ENCODE assay signal across 19 cellular contexts in the genomic region with DNA sequence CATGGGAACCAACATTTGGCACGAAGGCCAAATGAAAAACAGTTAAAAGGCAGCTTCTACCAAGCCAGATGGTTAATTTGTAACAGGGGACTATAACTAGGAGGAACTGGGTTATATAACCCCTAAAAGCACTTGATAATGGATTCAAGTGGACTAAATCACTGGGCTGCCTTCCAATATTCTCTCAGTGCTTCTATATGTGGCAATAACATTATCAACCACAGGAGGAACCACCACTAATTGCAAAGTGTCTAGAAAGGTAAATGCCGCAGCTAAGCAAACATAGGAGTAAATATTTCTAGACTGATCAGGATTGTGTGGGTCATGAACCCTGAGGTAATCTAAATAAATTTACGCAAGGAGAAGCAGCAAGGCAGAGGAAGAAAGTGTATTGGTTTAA.
DNase-seq lines count a peak whose midpoint lies in the region; ATAC-seq, FAIRE-seq and TF ChIP-seq lines count a peak whose summit lies in the region.
"Had no signal": no experiment of that assay in that cellular context is flagged by ENCODE, and none has a peak within 500 bp of the region (broad histone marks: within the 10 kb centered on the region; RNA-seq: fewer than 3 reads in every experiment).

No MANE protein-coding gene starts in this region.

- H3K4me3 Mint-ChIP-seq in WTC11, result no peak overlapping the region
- H3K4me3 Mint-ChIP-seq: neural crest cell had no signal

- no peaks in the 10 kb centered on the region for H3K27me3 ChIP-seq in left lung
- H3K27me3 ChIP-seq in sigmoid colon, result no peaks in the 10 kb centered on the region
- H3K27me3 ChIP-seq: SJCRH30, stomach had no signal

- H3K9me3 ChIP-seq in left lung, result no peaks in the 10 kb centered on the region
- H3K9me3 ChIP-seq in sigmoid colon, result no peaks in the 10 kb centered on the region
- H3K9me3 ChIP-seq: SJCRH30, stomach had no signal

- no peak overlapping the region for H3K4me3 ChIP-seq in left lung
- H3K4me3 ChIP-seq in sigmoid colon, result no peak overlapping the region
- H3K4me3 ChIP-seq: SJCRH30, stomach had no signal

- H3K27me3 Mint-ChIP-seq in WTC11 (ENCODE audit: low read depth), result no peaks in the 10 kb centered on the region; the same call in 1 of the 2 replicates

- H3K4me1 Mint-ChIP-seq in WTC11, result no peaks in the 10 kb centered on the region
- H3K4me1 Mint-ChIP-seq: neural crest cell had no signal

- no peaks in the 10 kb centered on the region for H3K36me3 ChIP-seq in left lung
- H3K36me3 ChIP-seq in sigmoid colon, result no peaks in the 10 kb centered on the region
- H3K36me3 ChIP-seq: SJCRH30, stomach had no signal

- intact Hi-C loops in left lung (cut with DNase I), result no loop called here
- intact Hi-C loops in sigmoid colon (cut with DNase I), result no loop called here

- TF ChIP-seq CTCF in left lung (IDR thresholded peaks at IDR 0.05) (no peak), WTC11 (IDR thresholded peaks at IDR 0.05) (no peak), sigmoid colon (IDR thresholded peaks at IDR 0.05) (no peak)

- peaks cover 37% of the 10 kb centered on the region for H3K9me3 Mint-ChIP-seq in WTC11

- TF ChIP-seq POLR2A in sigmoid colon (IDR thresholded peaks at IDR 0.05), result no peak

- H3K27ac ChIP-seq in left lung, result no peak overlapping the region
- H3K27ac ChIP-seq in sigmoid colon, result no peak overlapping the region
- H3K27ac ChIP-seq: KMS-11, SJCRH30, stomach had no signal

- peak; percentile 57 for FAIRE-seq in RCC 7860 (lab: Jason Lieb, UNC)
- FAIRE-seq: endometrium, H1 had no signal

- H3K4me1 ChIP-seq in left lung (no peaks in the 10 kb centered on the region), sigmoid colon (no peaks in the 10 kb centered on the region)
- H3K4me1 ChIP-seq: SJCRH30, stomach had no signal

- POLR2A ChIA-PET in WTC11 (lab: Charles Lee), result no interaction called here

- peak; percentile 96 for DNase-seq in DMS153 treated with DMSO at 0.1 percent for 48 hours (lab: John Stamatoyannopoulos, UW; ENCODE audit: unreplicated experiment)
- DNase-seq in NCI-H146 treated with DMSO at 0.1 percent for 48 hours (lab: John Stamatoyannopoulos, UW; ENCODE audit: unreplicated experiment), result peak; percentile 1
- DNase-seq in RCC 7860 (ENCODE audit: low spot score), result peak; percentile 3
- no peak for DNase-seq in left lung
- no peak for DNase-seq in WTC11 (ENCODE audit: low spot score)
- DNase-seq in superior temporal gyrus (ENCODE audit: extremely low spot score), result no peak
- no peak for DNase-seq in sigmoid colon
- DNase-seq: activated CD4-positive, alpha-beta T cell treated with anti-CD3 and anti-CD28 coated beads for 1 hour; activated effector memory CD4-positive, alpha-beta T cell treated with anti-CD3 and anti-CD28 coated beads, Interleukin-2, amount 50 U/mL, for 16 hours; amygdala; foreskin fibroblast; mesendoderm; stomach had no signal

- H3K27ac Mint-ChIP-seq in WTC11, result no peak overlapping the region

- CTCF ChIA-PET in WTC11 (lab: Charles Lee), result no interaction called here

- H3K36me3 Mint-ChIP-seq in WTC11, result peaks cover 25% of the 10 kb centered on the region

- ATAC-seq in left lung (peak; percentile 95), GM19455 (IDR thresholded peaks at IDR 0.05; ENCODE audit: unreplicated experiment) (no peak), WTC11 (no peak)

- TF ChIP-seq EP300 in sigmoid colon (IDR thresholded peaks at IDR 0.05), result no peak

- 13 to 41% methylated on average over 3 of the region's 3 CpGs for WGBS in sigmoid colon, 2 donors

TF ChIP-seq in WTC11, 78 proteins besides CTCF, POLR2A, EP300 and RAD21:
- no peak for TF ChIP-seq ZNF396 (CRISPR knock-in tag; IDR thresholded peaks at IDR 0.05; ENCODE audit: borderline replicate concordance)
- TF ChIP-seq ZBTB21 (CRISPR knock-in tag; IDR thresholded peaks at IDR 0.05; ENCODE audit: borderline replicate concordance), result no peak
- no peak for TF ChIP-seq ZNF121 (CRISPR knock-in tag; IDR thresholded peaks at IDR 0.05)
- no peak for TF ChIP-seq TP53 (CRISPR knock-in tag; IDR thresholded peaks at IDR 0.05)
- TF ChIP-seq, protein P1, sequence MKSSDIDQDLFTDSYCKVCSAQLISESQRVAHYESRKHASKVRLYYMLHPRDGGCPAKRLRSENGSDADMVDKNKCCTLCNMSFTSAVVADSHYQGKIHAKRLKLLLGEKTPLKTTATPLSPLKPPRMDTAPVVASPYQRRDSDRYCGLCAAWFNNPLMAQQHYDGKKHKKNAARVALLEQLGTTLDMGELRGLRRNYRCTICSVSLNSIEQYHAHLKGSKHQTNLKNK (CRISPR knock-in tag; IDR thresholded peaks at IDR 0.05), result no peak
- TF ChIP-seq, protein P2, sequence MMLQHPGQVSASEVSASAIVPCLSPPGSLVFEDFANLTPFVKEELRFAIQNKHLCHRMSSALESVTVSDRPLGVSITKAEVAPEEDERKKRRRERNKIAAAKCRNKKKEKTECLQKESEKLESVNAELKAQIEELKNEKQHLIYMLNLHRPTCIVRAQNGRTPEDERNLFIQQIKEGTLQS (CRISPR knock-in tag; conservative IDR thresholded peaks at IDR 0.05), result no peak
- TF ChIP-seq, protein P3, sequence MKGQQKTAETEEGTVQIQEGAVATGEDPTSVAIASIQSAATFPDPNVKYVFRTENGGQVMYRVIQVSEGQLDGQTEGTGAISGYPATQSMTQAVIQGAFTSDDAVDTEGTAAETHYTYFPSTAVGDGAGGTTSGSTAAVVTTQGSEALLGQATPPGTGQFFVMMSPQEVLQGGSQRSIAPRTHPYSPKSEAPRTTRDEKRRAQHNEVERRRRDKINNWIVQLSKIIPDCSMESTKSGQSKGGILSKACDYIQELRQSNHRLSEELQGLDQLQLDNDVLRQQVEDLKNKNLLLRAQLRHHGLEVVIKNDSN (CRISPR knock-in tag; IDR thresholded peaks at IDR 0.05), result no peak
- TF ChIP-seq ZNF219 (CRISPR knock-in tag; IDR thresholded peaks at IDR 0.05; ENCODE audit: borderline replicate concordance), result no peak
- TF ChIP-seq, protein P4, sequence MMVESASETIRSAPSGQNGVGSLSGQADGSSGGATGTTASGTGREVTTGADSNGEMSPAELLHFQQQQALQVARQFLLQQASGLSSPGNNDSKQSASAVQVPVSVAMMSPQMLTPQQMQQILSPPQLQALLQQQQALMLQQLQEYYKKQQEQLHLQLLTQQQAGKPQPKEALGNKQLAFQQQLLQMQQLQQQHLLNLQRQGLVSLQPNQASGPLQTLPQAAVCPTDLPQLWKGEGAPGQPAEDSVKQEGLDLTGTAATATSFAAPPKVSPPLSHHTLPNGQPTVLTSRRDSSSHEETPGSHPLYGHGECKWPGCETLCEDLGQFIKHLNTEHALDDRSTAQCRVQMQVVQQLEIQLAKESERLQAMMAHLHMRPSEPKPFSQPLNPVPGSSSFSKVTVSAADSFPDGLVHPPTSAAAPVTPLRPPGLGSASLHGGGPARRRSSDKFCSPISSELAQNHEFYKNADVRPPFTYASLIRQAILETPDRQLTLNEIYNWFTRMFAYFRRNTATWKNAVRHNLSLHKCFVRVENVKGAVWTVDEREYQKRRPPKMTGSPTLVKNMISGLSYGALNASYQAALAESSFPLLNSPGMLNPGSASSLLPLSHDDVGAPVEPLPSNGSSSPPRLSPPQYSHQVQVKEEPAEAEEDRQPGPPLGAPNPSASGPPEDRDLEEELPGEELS (CRISPR knock-in tag; IDR thresholded peaks at IDR 0.05), result no peak
- TF ChIP-seq NR2C2 (CRISPR knock-in tag; IDR thresholded peaks at IDR 0.05), result no peak
- TF ChIP-seq, protein P5, sequence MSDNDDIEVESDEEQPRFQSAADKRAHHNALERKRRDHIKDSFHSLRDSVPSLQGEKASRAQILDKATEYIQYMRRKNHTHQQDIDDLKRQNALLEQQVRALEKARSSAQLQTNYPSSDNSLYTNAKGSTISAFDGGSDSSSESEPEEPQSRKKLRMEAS (CRISPR knock-in tag; IDR thresholded peaks at IDR 0.05), result no peak
- no peak for TF ChIP-seq PRRX2 (CRISPR knock-in tag; IDR thresholded peaks at IDR 0.05)
- TF ChIP-seq TCF7 (CRISPR knock-in tag; IDR thresholded peaks at IDR 0.05; ENCODE audit: low read depth), result no peak
- no peak for TF ChIP-seq ESRRA (CRISPR knock-in tag; IDR thresholded peaks at IDR 0.05; ENCODE audit: borderline replicate concordance)

Comparison
In these comparisons a context has a peak if more than half of its experiments do, and no peak if none do; other contexts are left out.
1. DNase-seq: peak in DMS153 treated with DMSO at 0.1 percent for 48 hours (single experiment), NCI-H146 treated with DMSO at 0.1 percent for 48 hours (single experiment) and RCC 7860 (single experiment); none in left lung (0 of 2), WTC11 (single experiment), superior temporal gyrus (single experiment) and sigmoid colon (single experiment).